In genomic region chr2:112055833-112056625, GRCh38 we compare ENCODE assay signal across 8 cellular contexts. TPM values are rescaled to one million over a fixed set of nuclear protein-coding genes. Genes with fewer than 3 reads are reported as not detected.
DNase-seq lines count a peak whose midpoint lies in the region; ATAC-seq and TF ChIP-seq lines count a peak whose summit lies in the region.

No MANE protein-coding gene starts in this region.

- no peaks in the 10 kb centered on the region for H3K27me3 Mint-ChIP-seq in MCF 10A (ENCODE audit: insufficient read depth, unreplicated experiment)

- peak overlapping the region; percentile 92 for H3K4me3 ChIP-seq in GM12875 (ENCODE audit: low read depth, low read length)
- H3K4me3 ChIP-seq in iPS-15b (ENCODE audit: low read depth, low read length), result peak overlapping the region; percentile 88
- peak overlapping the region; percentile 80 for H3K4me3 ChIP-seq in retinal pigment epithelial cell (ENCODE audit: low read length)

- no peaks in the 10 kb centered on the region for H3K36me3 ChIP-seq in iPS-15b (ENCODE audit: control insufficient read depth, insufficient read depth, low read length)

- peak overlapping the region; percentile 54 for H3K9ac ChIP-seq in iPS-15b (ENCODE audit: low read depth, low read length)

- peak; percentile 32 for DNase-seq in 8988T
- DNase-seq in M059J (ENCODE audit: low read depth), result peak; percentile 91
- peak; percentile 73 for DNase-seq in SW480 (ENCODE audit: low spot score)
- DNase-seq in MCF 10A (ENCODE audit: unreplicated experiment), result peak; percentile 92
- no peak for DNase-seq in retinal pigment epithelial cell (ENCODE audit: low read depth)

- H3K4me1 ChIP-seq in iPS-15b (ENCODE audit: control insufficient read depth, insufficient read depth, low read length), result peaks cover 13% of the 10 kb centered on the region

- CTCF ChIA-PET in MCF 10A (lab: Yijun Ruan, JAX), result interaction anchor here (1.1 kb wide), 1 partner anchor 17 kb away, joined by 3 read pairs; no protein-coding TSS in a partner anchor

- H3K4me1 Mint-ChIP-seq in MCF 10A (ENCODE audit: insufficient read depth, unreplicated experiment), result peaks cover 34% of the 10 kb centered on the region

- H3K27me3 ChIP-seq in iPS-15b (ENCODE audit: control insufficient read depth, insufficient read depth, low read length), result peaks cover 3% of the 10 kb centered on the region

- TF ChIP-seq CTCF in GM12875 (IDR thresholded peaks at IDR 0.05; ENCODE audit: borderline replicate concordance, insufficient read depth, low read depth, low read length) (no peak), MCF 10A (IDR thresholded peaks at IDR 0.05; ENCODE audit: unreplicated experiment) (no peak), retinal pigment epithelial cell (conservative IDR thresholded peaks at IDR 0.05; ENCODE audit: low read depth, low read length) (no peak)

- H3K9me3 ChIP-seq in iPS-15b (ENCODE audit: control insufficient read depth, insufficient read depth, low read length), result no peaks in the 10 kb centered on the region

- intact Hi-C loops in MCF 10A (cut with micrococcal nuclease), result loop anchor here (5.0 kb wide), 1 partner anchor 526 kb away; the partner anchor contains the start of gene CHCHD5

- POLR2A ChIA-PET in MCF 10A (lab: Yijun Ruan, JAX), result interaction anchor here (0.6 to 3.8 kb wide), 8 partner anchors 8 to 173 kb away, joined by 3 to 33 read pairs (median 6); partner anchors contain the start of gene ANAPC1

- no peaks in the 10 kb centered on the region for H3K9me3 Mint-ChIP-seq in MCF 10A (ENCODE audit: unreplicated experiment)

- H3K27ac Mint-ChIP-seq in MCF 10A (ENCODE audit: low read depth, unreplicated experiment), result peak overlapping the region; percentile 76

- H3K4me3 Mint-ChIP-seq in MCF 10A (ENCODE audit: unreplicated experiment), result peak overlapping the region; percentile 96

- peaks cover 28% of the 10 kb centered on the region for H3K36me3 Mint-ChIP-seq in MCF 10A (ENCODE audit: insufficient read depth, unreplicated experiment)

- no peak for ATAC-seq in HG02763 (IDR thresholded peaks at IDR 0.05; ENCODE audit: unreplicated experiment)

- BruUV-seq in MCF 10A (replicated peaks; lab: Mats Ljungman, UMichigan), result TSS peak; percentile 86

RNA-seq across cellular contexts. Expression of gene TMEM87B, which starts 1.0 kb away (rescaled TPM):
- 21.9 and 27.3 TPM in 2 replicates for total RNA-seq in M059J (2014; rRNA removed; shearing (Covaris generic))
- 29.1 and 39.2 TPM in 2 replicates for total RNA-seq in MCF 10A (2022)
